Comparison of ENCODE assay signal across 8 cellular contexts in the genomic region with DNA sequence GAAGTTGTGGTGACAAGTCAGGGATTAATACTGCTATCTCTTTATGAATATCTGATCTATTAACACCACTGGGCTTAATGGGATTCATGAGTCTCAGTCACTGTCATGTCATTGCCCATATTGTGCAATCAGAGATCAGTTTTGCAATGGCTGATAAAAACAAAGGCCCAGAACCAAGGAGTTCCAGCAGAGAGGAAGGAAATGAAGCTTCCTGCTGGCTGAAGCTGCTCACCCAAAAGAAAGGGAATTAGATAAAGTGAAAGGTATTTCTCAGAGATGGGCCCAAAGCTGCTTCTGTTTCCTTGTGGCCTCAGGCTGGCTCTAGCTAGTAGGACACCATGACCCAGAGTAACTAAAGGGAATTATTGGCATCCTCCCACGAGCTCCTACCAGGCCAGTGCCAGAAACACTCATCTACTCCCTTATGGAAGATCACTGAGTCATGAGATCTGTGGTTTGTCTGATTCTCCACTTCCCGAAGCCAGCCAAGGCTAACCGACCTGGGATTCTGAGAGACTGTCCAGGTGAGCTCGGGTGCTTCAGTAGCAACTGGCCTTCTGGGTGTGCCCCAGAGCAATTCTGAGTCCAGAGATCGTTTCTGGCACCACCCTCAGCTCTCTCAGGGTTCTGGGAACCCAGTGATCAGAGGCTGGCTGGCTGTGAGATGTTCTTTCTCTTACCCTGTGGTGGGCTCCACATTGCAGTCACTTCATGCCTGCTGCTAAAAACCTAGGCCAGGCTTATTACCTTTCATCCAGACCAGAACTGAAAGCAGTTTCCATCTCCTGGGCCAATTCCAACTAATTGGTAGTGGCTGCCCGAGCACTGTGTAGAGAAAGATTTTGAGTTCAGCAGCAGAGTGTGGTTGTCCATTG.
A peak's percentile ranks its signal among the peaks of the same experiment; 100 is the strongest.
DNase-seq lines count a peak whose midpoint lies in the region; ATAC-seq and TF ChIP-seq lines count a peak whose summit lies in the region.

No MANE protein-coding gene starts in this region.

- WGBS in esophagus, 2 donors, result 26 to 33% methylated on average over 6 of the region's 6 CpGs

- POLR2A ChIA-PET in RWPE1 (lab: Yijun Ruan, JAX; ENCODE audit: low non-redundant PET), result no interaction called here

- peak overlapping the region; percentile 94 for H2AFZ ChIP-seq in neuron (ENCODE audit: low read depth, low read length)

- peak; percentile 42 for DNase-seq in GF-D8 (lab: John Stamatoyannopoulos, UW)
- DNase-seq in RWPE1 (ENCODE audit: low spot score), result peak; percentile 88
- no peak for DNase-seq in stimulated activated naive CD8-positive, alpha-beta T cell treated with anti-CD3 and anti-CD28 coated beads, Interleukin-15, Interleukin-2, amounts not matched to agents 100 U/mL and 50 U/mL, for 24 hours
- DNase-seq in activated effector memory CD4-positive, alpha-beta T cell treated with anti-CD3 and anti-CD28 coated beads, Interleukin-2, amount 50 U/mL, for 16 hours, result no peak

- no peaks in the 10 kb centered on the region for H3K9me3 ChIP-seq in esophagus (ENCODE audit: control insufficient read depth in 2 of 2, insufficient read depth in 1 of 2, low read depth in 1 of 2, low read length in 1 of 2)
- no peaks in the 10 kb centered on the region for H3K9me3 ChIP-seq in neuron (ENCODE audit: low read length)

- TF ChIP-seq CTCF in RWPE1 (conservative IDR thresholded peaks at IDR 0.05; ENCODE audit: low read depth), result no peak

- H3K27me3 ChIP-seq in esophagus (ENCODE audit: control insufficient read depth in 1 of 2, insufficient read depth in 2 of 2, low read length in 2 of 2) (no peaks in the 10 kb centered on the region), neuron (ENCODE audit: insufficient read depth, low read length) (no peaks in the 10 kb centered on the region)

- CTCF ChIA-PET in RWPE1 (lab: Yijun Ruan, JAX), result interaction anchor here (0.5 kb wide), 1 partner anchor 24 kb away, joined by 4 read pairs; no protein-coding TSS in a partner anchor

- H3K4me1 ChIP-seq in esophagus (ENCODE audit: control insufficient read depth in 2 of 2, insufficient read depth in 2 of 2, low read length in 1 of 2) (peaks cover 0 to 8% of the 10 kb centered on the region in 2 donors), neuron (ENCODE audit: insufficient read depth, low read length) (peaks cover 24% of the 10 kb centered on the region)

- H3K36me3 ChIP-seq in esophagus (ENCODE audit: control insufficient read depth in 2 of 2, insufficient read depth in 2 of 2, low read length in 1 of 2), result no peaks in the 10 kb centered on the region
- H3K36me3 ChIP-seq in neuron (ENCODE audit: insufficient read depth, low read length), result no peaks in the 10 kb centered on the region

- H3K4me3 ChIP-seq in esophagus (ENCODE audit: low read depth in 1 of 2, low read length in 2 of 2), result no peak overlapping the region
- no peak overlapping the region for H3K4me3 ChIP-seq in neuron (ENCODE audit: low read length)

- H3K27ac ChIP-seq in RWPE1 (peak overlapping the region; percentile 90), esophagus (ENCODE audit: low read depth in 2 of 2, low read length in 1 of 2) (peak overlapping the region; percentile 85 to 90)

- ATAC-seq in GM19023 (IDR thresholded peaks at IDR 0.05; ENCODE audit: unreplicated experiment) (no peak), GM19324 (IDR thresholded peaks at IDR 0.05; ENCODE audit: low FRiP score, unreplicated experiment) (no peak)
- ATAC-seq in stimulated activated naive CD8-positive, alpha-beta T cell treated with anti-CD3 and anti-CD28 coated beads, Interleukin-15, Interleukin-2, amounts not matched to agents 100 U/mL and 50 U/mL, for 24 hours, result no peak

Comparison
In these comparisons a context has a peak if more than half of its experiments do, and no peak if none do; other contexts are left out.
1. DNase-seq: peak in GF-D8 (single experiment) and RWPE1 (single experiment); none in stimulated activated naive CD8-positive, alpha-beta T cell treated with anti-CD3 and anti-CD28 coated beads, Interleukin-15, Interleukin-2, amounts not matched to agents 100 U/mL and 50 U/mL, for 24 hours (single experiment) and activated effector memory CD4-positive, alpha-beta T cell treated with anti-CD3 and anti-CD28 coated beads, Interleukin-2, amount 50 U/mL, for 16 hours (single experiment).